In the genomic region with DNA sequence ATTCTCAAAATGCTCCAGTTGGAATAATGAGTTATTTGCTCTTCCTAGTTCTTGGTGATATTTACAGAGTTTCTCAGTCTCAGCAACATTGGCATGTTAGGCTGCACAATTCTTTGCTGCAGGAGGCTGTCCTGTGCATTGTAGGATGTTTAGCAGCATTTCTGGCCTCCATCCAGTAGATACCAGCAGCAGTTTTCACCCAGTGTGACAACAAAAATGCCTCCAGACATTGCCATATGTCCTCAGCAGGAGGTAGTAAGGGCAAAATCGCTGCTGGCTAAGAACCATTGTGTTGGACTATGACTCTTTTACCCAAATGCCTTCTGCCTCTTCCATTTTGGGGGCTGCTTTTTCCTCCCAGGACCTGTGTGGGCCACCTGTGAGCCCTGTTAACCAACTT, we compare ENCODE assay signal across 14 cellular contexts.
"Had no signal": no experiment of that assay in that cellular context is flagged by ENCODE, and none has a peak within 500 bp of the region (broad histone marks: within the 10 kb centered on the region; RNA-seq: fewer than 3 reads in every experiment).

No MANE protein-coding gene starts in this region.

- H3K27ac Mint-ChIP-seq: activated T-helper 1 cell treated with anti-CD3 and anti-CD28 coated beads, Interleukin-12 subunit alpha, Interleukin-12 subunit beta, Interleukin-2, Interleukin-4 antibody, amounts not matched to agents 30 ng/mL and 10 ng/mL and 1 ng/mL, durations not matched to agents 14 hours and 24 hours and 36 hours; naive thymus-derived CD8-positive, alpha-beta T cell had no signal

- H3K36me3 Mint-ChIP-seq: naive thymus-derived CD8-positive, alpha-beta T cell had no signal

- H3K4me1 ChIP-seq: esophagus squamous epithelium, tibial artery had no signal

- H3K9me3 Mint-ChIP-seq: activated T-helper 1 cell treated with anti-CD3 and anti-CD28 coated beads, Interleukin-12 subunit alpha, Interleukin-12 subunit beta, Interleukin-2, Interleukin-4 antibody, amounts not matched to agents 30 ng/mL and 10 ng/mL and 1 ng/mL, durations not matched to agents 14 hours and 24 hours and 36 hours; effector memory CD8-positive, alpha-beta T cell; naive thymus-derived CD8-positive, alpha-beta T cell had no signal

- H3K27me3 Mint-ChIP-seq: effector memory CD8-positive, alpha-beta T cell had no signal

- H3K4me3 ChIP-seq: esophagus squamous epithelium, tibial artery had no signal

- H3K4me3 Mint-ChIP-seq: activated T-helper 1 cell treated with anti-CD3 and anti-CD28 coated beads, Interleukin-12 subunit alpha, Interleukin-12 subunit beta, Interleukin-2, Interleukin-4 antibody, amounts not matched to agents 30 ng/mL and 10 ng/mL and 1 ng/mL, durations not matched to agents 14 hours and 24 hours and 36 hours; effector memory CD8-positive, alpha-beta T cell; naive thymus-derived CD8-positive, alpha-beta T cell had no signal

- DNase-seq: activated CD4-positive, alpha-beta T cell treated with anti-CD3 and anti-CD28 coated beads for 1 hour; activated CD4-positive, alpha-beta T cell treated with anti-CD3 and anti-CD28 coated beads, Interleukin-2, amount 50 U/mL, for 4 hours; activated T-cell treated with anti-CD3 and anti-CD28 coated beads for 4 hours; effector memory CD8-positive, alpha-beta T cell; esophagus squamous epithelium; mesendoderm; nucleus accumbens; posterior cingulate gyrus; retina; stimulated activated naive CD4-positive, alpha-beta T cell had no signal

- H3K27me3 ChIP-seq: esophagus squamous epithelium, tibial artery had no signal

- H3K27ac ChIP-seq: esophagus squamous epithelium, tibial artery, VCaP had no signal

- H3K9me3 ChIP-seq: esophagus squamous epithelium, tibial artery had no signal

- H3K36me3 ChIP-seq: esophagus squamous epithelium, tibial artery had no signal
